ENCODE assay signal across 8 cellular contexts in the genomic region with DNA sequence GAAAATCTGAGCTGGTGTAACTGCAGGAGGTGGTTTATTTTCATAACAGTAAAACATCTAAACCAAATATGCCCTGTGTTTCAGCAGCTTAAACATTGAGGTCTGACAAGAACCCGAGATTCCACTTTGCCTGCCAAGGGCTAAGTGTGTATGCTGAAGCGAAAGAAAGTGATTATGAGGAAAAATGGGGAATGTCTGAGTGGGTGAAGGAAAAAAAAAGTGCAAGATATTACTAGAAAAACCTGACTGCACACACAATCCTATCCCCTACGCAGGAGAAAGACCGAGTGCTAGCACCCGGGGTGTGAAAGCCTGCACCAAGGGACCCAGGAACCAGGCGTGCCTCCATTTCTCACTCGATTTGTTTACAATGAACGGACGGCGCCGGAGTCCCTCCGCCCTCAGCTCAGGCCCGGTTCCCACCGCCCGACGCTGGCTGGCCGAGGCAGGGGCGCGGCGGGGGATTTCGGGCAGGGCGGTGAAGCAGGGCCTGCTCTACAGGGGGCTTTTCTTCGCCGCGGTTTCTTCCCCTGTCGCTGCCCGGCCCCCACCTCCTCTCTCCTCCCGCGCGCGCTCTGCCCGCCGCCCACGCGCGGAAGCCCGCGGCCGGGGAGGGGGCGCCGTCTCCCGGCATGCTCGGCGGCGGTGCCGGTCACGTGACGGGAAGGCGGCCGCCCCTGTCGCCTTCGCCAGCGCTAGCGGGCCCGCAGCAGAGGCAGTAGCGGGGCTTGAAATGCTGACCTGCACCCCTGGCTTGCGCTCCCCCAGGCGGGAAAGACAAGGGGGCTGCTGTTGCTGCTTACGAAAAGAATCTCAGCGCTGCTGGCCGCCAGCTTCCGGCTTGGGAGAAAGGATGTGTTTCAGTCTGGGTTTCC. TPM values are rescaled to one million over a fixed set of nuclear protein-coding genes. Genes with fewer than 3 reads are reported as not detected.
DNase-seq lines count a peak whose midpoint lies in the region; ATAC-seq and TF ChIP-seq lines count a peak whose summit lies in the region.

No MANE protein-coding gene starts in this region.

- H3K36me3 Mint-ChIP-seq in activated T-cell treated with anti-CD3 and anti-CD28 coated beads, Interleukin-2, amount 50 U/mL, for 4 hours (ENCODE audit: insufficient read depth) = peaks cover 25% of the 10 kb centered on the region
- peaks cover 57% of the 10 kb centered on the region for H3K36me3 Mint-ChIP-seq in stimulated activated effector memory CD8-positive, alpha-beta T cell treated with anti-CD3 and anti-CD28 coated beads, Interleukin-12 subunit alpha, Interleukin-12 subunit beta, amount 100 ng/mL, for 72 hours

- peak overlapping the region; percentile 88 for H3K4me2 ChIP-seq in BLaER1
- peak overlapping the region; percentile 85 for H3K4me2 ChIP-seq in OCI-LY7 (ENCODE audit: low read length)

- no peaks in the 10 kb centered on the region for H3K9me3 Mint-ChIP-seq in activated T-cell treated with anti-CD3 and anti-CD28 coated beads, Interleukin-2, amount 50 U/mL, for 4 hours
- no peaks in the 10 kb centered on the region for H3K9me3 Mint-ChIP-seq in stimulated activated effector memory CD8-positive, alpha-beta T cell treated with anti-CD3 and anti-CD28 coated beads, Interleukin-12 subunit alpha, Interleukin-12 subunit beta, amount 100 ng/mL, for 72 hours

- peaks cover 44% of the 10 kb centered on the region for H3K4me1 ChIP-seq in BLaER1
- H3K4me1 ChIP-seq in OCI-LY7 (ENCODE audit: insufficient read depth, low read length, poor library complexity, severe bottlenecking) = peaks cover 53% of the 10 kb centered on the region
- H3K4me1 ChIP-seq in esophagus muscularis mucosa = peaks cover 37 to 84% (median 58%) of the 10 kb centered on the region in 4 donors

- peaks cover 81% of the 10 kb centered on the region for H3K4me1 Mint-ChIP-seq in activated T-cell treated with anti-CD3 and anti-CD28 coated beads, Interleukin-2, amount 50 U/mL, for 4 hours (ENCODE audit: low read depth)
- peaks cover 73% of the 10 kb centered on the region for H3K4me1 Mint-ChIP-seq in stimulated activated effector memory CD8-positive, alpha-beta T cell treated with anti-CD3 and anti-CD28 coated beads, Interleukin-12 subunit alpha, Interleukin-12 subunit beta, amount 100 ng/mL, for 72 hours

- no TSS peak for BruUV-seq in OCI-LY7 (replicated peaks; lab: Mats Ljungman, UMichigan)

- H3K27me3 ChIP-seq in BLaER1 = no peaks in the 10 kb centered on the region
- H3K27me3 ChIP-seq in esophagus muscularis mucosa = no peaks in the 10 kb centered on the region

- POLR2A ChIA-PET in OCI-LY7 (lab: Charles Lee) = interaction anchor here (0.6 to 2.2 kb wide), 12 partner anchors 11 to 1041 kb away, joined by 3 to 6 read pairs (median 4); no protein-coding TSS in a partner anchor

- peak; percentile 88 for ATAC-seq in HG03432 (IDR thresholded peaks at IDR 0.05; ENCODE audit: unreplicated experiment)
- peak; percentile 81 for ATAC-seq in activated T-cell treated with anti-CD3 and anti-CD28 coated beads, Interleukin-2, amount 50 U/mL, for 4 hours
- ATAC-seq in stimulated activated effector memory CD8-positive, alpha-beta T cell treated with anti-CD3 and anti-CD28 coated beads, Interleukin-12 subunit alpha, Interleukin-12 subunit beta, amount 100 ng/mL, for 72 hours = peak; percentile 86

- CTCF ChIA-PET in OCI-LY7 (lab: Charles Lee; ENCODE audit: unreplicated experiment) = no interaction called here

- TF ChIP-seq CTCF in OCI-LY7 (conservative IDR thresholded peaks at IDR 0.05; ENCODE audit: low read length) (no peak), esophagus muscularis mucosa (IDR thresholded peaks at IDR 0.05) (no peak)

- H3K9me3 ChIP-seq in BLaER1 (peaks cover 8% of the 10 kb centered on the region; the same call in 1 of the 2 replicates), OCI-LY7 (ENCODE audit: low read length) (no peaks in the 10 kb centered on the region), esophagus muscularis mucosa (no peaks in the 10 kb centered on the region)

- H3K79me2 ChIP-seq in OCI-LY7 (ENCODE audit: insufficient read depth, low read depth, low read length) = peaks cover 45% of the 10 kb centered on the region

- WGBS in esophagus muscularis mucosa = under 1% methylated on average over 20 of the region's 62 CpGs

- H4K20me1 ChIP-seq in BLaER1 = peaks cover 10% of the 10 kb centered on the region
- H4K20me1 ChIP-seq in OCI-LY7 (ENCODE audit: insufficient read depth, low read length) = no peaks in the 10 kb centered on the region

- peaks cover 57% of the 10 kb centered on the region for H3K36me3 ChIP-seq in BLaER1
- H3K36me3 ChIP-seq in OCI-LY7 (ENCODE audit: insufficient read depth, low read length) = peaks cover 67% of the 10 kb centered on the region
- peaks cover 0 to 10% (median 4%) of the 10 kb centered on the region in 4 donors for H3K36me3 ChIP-seq in esophagus muscularis mucosa

- peak overlapping the region; percentile 89 for H3K27ac Mint-ChIP-seq in stimulated activated effector memory CD8-positive, alpha-beta T cell treated with anti-CD3 and anti-CD28 coated beads, Interleukin-12 subunit alpha, Interleukin-12 subunit beta, amount 100 ng/mL, for 72 hours

- intact Hi-C loops in OCI-LY7 (cut with micrococcal nuclease; ENCODE audit: unreplicated experiment) (loop anchor here (5.0 kb wide), 1 partner anchor 34 kb away; a partner anchor contains a TSS), esophagus muscularis mucosa (cut with DNase I) (loop anchor here (5.0 kb wide), 1 partner anchor 41 kb away; no protein-coding TSS in a partner anchor)

- H3K27ac ChIP-seq in BLaER1 = peak overlapping the region; percentile 93
- H3K27ac ChIP-seq in OCI-LY7 (ENCODE audit: low read depth, low read length, poor library complexity, severe bottlenecking) = peak overlapping the region; percentile 48
- peak overlapping the region in 1 of 4 donors; percentile 100 for H3K27ac ChIP-seq in esophagus muscularis mucosa (replicated peaks in 1 of 4)

- H3K27me3 Mint-ChIP-seq in activated T-cell treated with anti-CD3 and anti-CD28 coated beads, Interleukin-2, amount 50 U/mL, for 4 hours (ENCODE audit: low read depth) = no peaks in the 10 kb centered on the region

- TF ChIP-seq POLR2A in GM19193 (IDR thresholded peaks at IDR 0.05; ENCODE audit: extremely low read depth, insufficient read depth, insufficient read length) (peak; percentile 90), esophagus muscularis mucosa (IDR thresholded peaks at IDR 0.05; ENCODE audit: low read depth) (peak; percentile 86)

- H3K4me3 ChIP-seq in BLaER1 = peak overlapping the region; percentile 74
- H3K4me3 ChIP-seq in OCI-LY7 (ENCODE audit: low read depth, low read length, poor library complexity, severe bottlenecking) = peak overlapping the region; percentile 70
- peak overlapping the region; percentile 73 to 88 (median 74) for H3K4me3 ChIP-seq in esophagus muscularis mucosa

- H3K9me2 ChIP-seq in OCI-LY7 (ENCODE audit: insufficient read depth, low read length) = no peaks in the 10 kb centered on the region

- H3K9ac ChIP-seq in BLaER1 = peak overlapping the region; percentile 91

- no peak for TF ChIP-seq EP300 in esophagus muscularis mucosa (IDR thresholded peaks at IDR 0.05)

- peak; percentile 73 for DNase-seq in OCI-LY7 (ENCODE audit: low spot score)
- DNase-seq in activated T-cell treated with anti-CD3 and anti-CD28 coated beads, Interleukin-2, amount 50 U/mL, for 4 hours = peak; percentile 77
- no peak for DNase-seq in esophagus muscularis mucosa (ENCODE audit: extremely low spot score)
- DNase-seq in myocyte (ENCODE audit: low read depth) = peak; percentile 71
- DNase-seq in stimulated activated effector memory CD8-positive, alpha-beta T cell treated with anti-CD3 and anti-CD28 coated beads, Interleukin-12 subunit alpha, Interleukin-12 subunit beta, amount 100 ng/mL, for 72 hours (ENCODE audit: low spot score in 2 of 2) = peak; percentile 85 to 90

- peak overlapping the region; percentile 81 for H3K4me3 Mint-ChIP-seq in activated T-cell treated with anti-CD3 and anti-CD28 coated beads, Interleukin-2, amount 50 U/mL, for 4 hours
- H3K4me3 Mint-ChIP-seq in stimulated activated effector memory CD8-positive, alpha-beta T cell treated with anti-CD3 and anti-CD28 coated beads, Interleukin-12 subunit alpha, Interleukin-12 subunit beta, amount 100 ng/mL, for 72 hours = peak overlapping the region; percentile 78

- peak overlapping the region; percentile 69; the same call in 1 of the 2 replicates for H2AFZ ChIP-seq in OCI-LY7 (ENCODE audit: low read length)

RNA-seq across cellular contexts. Expression of a gene that starts 35.9 kb away (rescaled TPM):
- 17.8 and 20.5 TPM in 2 replicates for total RNA-seq in OCI-LY7 (2014; rRNA removed; shearing (Covaris generic))
- total RNA-seq in OCI-LY7 (2022) (33.3 and 33.4 TPM in 2 replicates), esophagus muscularis mucosa (100 to 1,000 TPM in 2 of 4 donors, 10 to 100 TPM in 2; 71.1 to 156 (median 116) TPM), myocyte (1.1 and 2.1 TPM in 2 replicates)
- 10 to 100 TPM; 26.2 to 28.3 (median 27.7) TPM for total RNA-seq in activated T-cell treated with anti-CD3 and anti-CD28 coated beads, Interleukin-2, amount 50 U/mL, for 4 hours
- polyA plus RNA-seq in myocyte (2012) = 0.52 TPM
